In genomic region chr16:67833418-67834241, GRCh38 we compare ENCODE assay signal across 9 cellular contexts. TPM values are rescaled to one million over a fixed set of nuclear protein-coding genes. Genes with fewer than 3 reads are reported as not detected.
DNase-seq lines count a peak whose midpoint lies in the region; ATAC-seq, FAIRE-seq and TF ChIP-seq lines count a peak whose summit lies in the region.
"Had no signal": no experiment of that assay in that cellular context is flagged by ENCODE, and none has a peak within 500 bp of the region (broad histone marks: within the 10 kb centered on the region; RNA-seq: fewer than 3 reads in every experiment).

No MANE protein-coding gene starts in this region.

- DNase-seq in BJ (ENCODE audit: low read depth): no peak
- DNase-seq in GM19239 (ENCODE audit: insufficient read length, low spot score): peak; percentile 96
- peak; percentile 61 for DNase-seq in NCI-H510A (lab: John Stamatoyannopoulos, UW)
- DNase-seq in activated CD4-positive, alpha-beta T cell treated with anti-CD3 and anti-CD28 coated beads for 4 hours: peak; percentile 86 to 91
- DNase-seq in left lobe of liver (ENCODE audit: low spot score): peak; percentile 92
- DNase-seq in stimulated activated CD4-positive, alpha-beta T cell treated with anti-CD3 and anti-CD28 coated beads, Interleukin-2, amount 100 ng/mL, for 24 hours: peak; percentile 94

- ATAC-seq in HG03439 (IDR thresholded peaks at IDR 0.05; ENCODE audit: unreplicated experiment) (peak; percentile 92), left lobe of liver (peak; percentile 99)

- H3K4me3 ChIP-seq in BJ (ENCODE audit: low read depth, low read length): peak overlapping the region; percentile 85

- CTCF ChIA-PET in BJ (lab: Yijun Ruan, JAX): interaction anchor here (1.2 to 2.0 kb wide), 10 partner anchors 8 to 312 kb away, joined by 3 to 18 read pairs (median 5); partner anchors contain the start of gene NRN1L

- H3K27ac ChIP-seq in cingulate gyrus (ENCODE audit: low read depth, low read length): peak overlapping the region; percentile 50

- TF ChIP-seq CTCF in BJ (IDR thresholded peaks at IDR 0.05; ENCODE audit: insufficient read depth, low read depth, low read length): no peak

- H3K36me3 ChIP-seq in BJ (ENCODE audit: control insufficient read depth, insufficient read depth, low read length): peaks cover 19% of the 10 kb centered on the region

- peak; percentile 98 for FAIRE-seq in GM19239 (lab: Jason Lieb, UNC)
- FAIRE-seq: colon had no signal

- H3K27me3 ChIP-seq in BJ (ENCODE audit: control insufficient read depth, insufficient read depth, low read length): no peaks in the 10 kb centered on the region

- POLR2A ChIA-PET in BJ (lab: Charles Lee): interaction anchor here (0.5 to 0.8 kb wide), 4 partner anchors 11 to 271 kb away, joined by 3 to 5 read pairs (median 4); partner anchors contain the start of gene CTCF

RNA-seq across cellular contexts. Expression of gene THAP11, which starts 8.5 kb away (rescaled TPM):
- 20.1 and 25.8 TPM in 2 replicates for polyA plus RNA-seq in BJ (2011; rRNA removed)
- polyA minus RNA-seq in BJ (2011; rRNA and poly(A)+ RNA removed): 8.1 and 12.3 TPM in 2 replicates
- total RNA-seq in left lobe of liver: 12.8 TPM

RNA-seq across cellular contexts. Expression of gene NUTF2, which starts 13.1 kb away (rescaled TPM):
- polyA plus RNA-seq in BJ (2011; rRNA removed): 173 and 230 TPM in 2 replicates
- 288 and 396 TPM in 2 replicates for polyA minus RNA-seq in BJ (2011; rRNA and poly(A)+ RNA removed)
- total RNA-seq in left lobe of liver: 23.2 TPM

RNA-seq across cellular contexts. Expression of gene CENPT, which starts 13.9 kb away (rescaled TPM):
- polyA plus RNA-seq in BJ (2011; rRNA removed): 26.2 and 42.4 TPM in 2 replicates
- polyA minus RNA-seq in BJ (2011; rRNA and poly(A)+ RNA removed): 25.1 and 44.8 TPM in 2 replicates
- 23.1 TPM for total RNA-seq in left lobe of liver

RNA-seq across cellular contexts. Expression of gene TSNAXIP1, which starts 26.9 kb away (rescaled TPM):
- polyA plus RNA-seq in BJ (2011; rRNA removed): 0.96 and 1.6 TPM in 2 replicates
- 0.26 and 0.62 TPM in 2 replicates for polyA minus RNA-seq in BJ (2011; rRNA and poly(A)+ RNA removed)
- 2.1 TPM for total RNA-seq in left lobe of liver

RNA-seq across cellular contexts. Expression of gene RANBP10, which starts 27.3 kb away (rescaled TPM):
- 11.5 and 17.6 TPM in 2 replicates for polyA plus RNA-seq in BJ (2011; rRNA removed)
- polyA minus RNA-seq in BJ (2011; rRNA and poly(A)+ RNA removed): 11.0 and 11.2 TPM in 2 replicates
- 35.6 TPM for total RNA-seq in left lobe of liver
